ENCODE assay signal across 13 cellular contexts in the genomic region with DNA sequence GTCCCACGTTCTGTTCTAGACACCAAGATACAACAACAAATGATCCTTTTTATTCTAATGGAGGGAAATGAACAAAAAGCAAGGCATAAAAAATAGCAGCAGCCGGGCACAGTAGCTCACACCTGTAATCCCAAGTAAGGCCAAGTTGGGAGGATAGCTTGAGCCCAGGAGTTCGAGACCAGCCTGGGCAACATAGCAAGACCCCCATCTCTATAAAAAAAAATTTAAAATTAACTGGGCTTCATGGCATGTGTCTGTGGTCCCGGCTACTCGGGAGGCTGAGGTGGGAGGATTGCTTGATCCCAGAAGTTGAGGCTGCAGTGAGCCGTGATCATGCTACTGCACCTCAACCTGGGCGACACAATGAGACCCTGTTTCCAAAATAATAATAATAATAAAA. TPM values are rescaled to one million over a fixed set of nuclear protein-coding genes. Genes with fewer than 3 reads are reported as not detected.
DNase-seq lines count a peak whose midpoint lies in the region; ATAC-seq, FAIRE-seq and TF ChIP-seq lines count a peak whose summit lies in the region.
"Had no signal": no experiment of that assay in that cellular context is flagged by ENCODE, and none has a peak within 500 bp of the region (broad histone marks: within the 10 kb centered on the region; RNA-seq: fewer than 3 reads in every experiment).

No MANE protein-coding gene starts in this region.

- H2AFZ ChIP-seq in OCI-LY3 (ENCODE audit: low read depth, low read length) = no peak overlapping the region

- 82% methylated on average over 7 of the region's 7 CpGs for WGBS in sigmoid colon, 2 donors

- H3K4me2 ChIP-seq in OCI-LY3 (ENCODE audit: low read length) = peak overlapping the region; percentile 92

- H3K4me1 Mint-ChIP-seq in CD8-positive, alpha-beta T cell (ENCODE audit: low read depth) = peaks cover 36% of the 10 kb centered on the region
- H3K4me1 Mint-ChIP-seq in activated T-helper 1 cell treated with anti-CD3 and anti-CD28 coated beads, Interleukin-12 subunit alpha, Interleukin-12 subunit beta, Interleukin-2, Interleukin-4 antibody, amounts not matched to agents 30 ng/mL and 10 ng/mL and 1 ng/mL, durations not matched to agents 14 hours and 24 hours and 36 hours (ENCODE audit: low read depth) = peaks cover 51% of the 10 kb centered on the region

- FAIRE-seq in urothelium cell line (lab: Jason Lieb, UNC) = no peak
- FAIRE-seq: keratinocyte had no signal

- intact Hi-C loops in CD8-positive, alpha-beta T cell (cut with DNase I, micrococcal nuclease) = loop anchor here in 1 of 2 experiments (5.0 kb wide), 1 partner anchor 309 kb away; the partner anchor contains the start of genes BLVRB and SPTBN4
- intact Hi-C loops in sigmoid colon (cut with DNase I) = no loop called here
- intact Hi-C loops in activated T-helper 1 cell treated with anti-CD3 and anti-CD28 coated beads, Interleukin-12 subunit alpha, Interleukin-12 subunit beta, Interleukin-2, Interleukin-4 antibody, amounts not matched to agents 30 ng/mL and 10 ng/mL and 1 ng/mL, durations not matched to agents 14 hours and 24 hours and 36 hours (cut with micrococcal nuclease) = loop anchor here (2.0 kb wide), 1 partner anchor 486 kb away; no protein-coding TSS in a partner anchor

- no peaks in the 10 kb centered on the region for H3K9me3 ChIP-seq in CD8-positive, alpha-beta T cell (ENCODE audit: low read length)
- H3K9me3 ChIP-seq in OCI-LY3 (ENCODE audit: insufficient read depth, low read length) (no peaks in the 10 kb centered on the region), sigmoid colon (no peaks in the 10 kb centered on the region)
- no peaks in the 10 kb centered on the region for H3K9me3 ChIP-seq in effector memory CD4-positive, alpha-beta T cell (ENCODE audit: control insufficient read depth, low read length)
- H3K9me3 ChIP-seq: MG63, SJSA1 had no signal

- no peak for TF ChIP-seq POLR2A in sigmoid colon (IDR thresholded peaks at IDR 0.05)

- CTCF ChIA-PET in CD8-positive, alpha-beta T cell (lab: Charles Lee) = interaction anchor here (1.4 to 3.3 kb wide), 7 partner anchors 19 to 114 kb away, joined by 3 to 32 read pairs (median 12); partner anchors contain the start of gene EGLN2

- no peaks in the 10 kb centered on the region for H4K20me1 ChIP-seq in OCI-LY3 (ENCODE audit: insufficient read depth, low read length)

- no peaks in the 10 kb centered on the region for H3K27me3 ChIP-seq in CD8-positive, alpha-beta T cell (ENCODE audit: insufficient read depth, low read length)
- H3K27me3 ChIP-seq in OCI-LY3 (ENCODE audit: low read depth, low read length) = no peaks in the 10 kb centered on the region
- H3K27me3 ChIP-seq in effector memory CD4-positive, alpha-beta T cell (replicated peaks; ENCODE audit: control insufficient read depth, insufficient read depth, low read length, poor library complexity, severe bottlenecking) = no peaks in the 10 kb centered on the region
- H3K27me3 ChIP-seq in sigmoid colon = no peaks in the 10 kb centered on the region
- H3K27me3 ChIP-seq: MG63, SJSA1 had no signal

- H3K9me3 Mint-ChIP-seq in CD8-positive, alpha-beta T cell = no peaks in the 10 kb centered on the region
- no peaks in the 10 kb centered on the region for H3K9me3 Mint-ChIP-seq in activated T-helper 1 cell treated with anti-CD3 and anti-CD28 coated beads, Interleukin-12 subunit alpha, Interleukin-12 subunit beta, Interleukin-2, Interleukin-4 antibody, amounts not matched to agents 30 ng/mL and 10 ng/mL and 1 ng/mL, durations not matched to agents 14 hours and 24 hours and 36 hours

- H3K9ac ChIP-seq in OCI-LY3 (ENCODE audit: low read length) = peak overlapping the region; percentile 72; the same call in 1 of the 2 replicates

- no peak overlapping the region for H3K27ac ChIP-seq in CD8-positive, alpha-beta T cell (ENCODE audit: low read depth, low read length)
- H3K27ac ChIP-seq in OCI-LY3 (ENCODE audit: low read length) (peak overlapping the region; percentile 96), sigmoid colon (peak overlapping the region in 3 of 4 donors; percentile 95 to 99 (median 97))
- H3K27ac ChIP-seq in effector memory CD4-positive, alpha-beta T cell (ENCODE audit: insufficient read depth, low read length, poor library complexity, severe bottlenecking) = peak overlapping the region; percentile 88

- DNase-seq in CD8-positive, alpha-beta T cell = no peak
- no peak for DNase-seq in effector memory CD4-positive, alpha-beta T cell
- DNase-seq in sigmoid colon (no peak), urothelium cell line (ENCODE audit: low spot score) (no peak), mesenteric fat pad (ENCODE audit: low spot score) (no peak)
- DNase-seq in activated T-helper 1 cell treated with anti-CD3 and anti-CD28 coated beads, Interleukin-12 subunit alpha, Interleukin-12 subunit beta, Interleukin-2, Interleukin-4 antibody, amounts not matched to agents 30 ng/mL and 10 ng/mL and 1 ng/mL, durations not matched to agents 14 hours and 24 hours and 36 hours (ENCODE audit: low spot score) = no peak
- DNase-seq: activated CD4-positive, CD25-positive, alpha-beta regulatory T cell treated with anti-CD3 and anti-CD28 coated beads, Interleukin-2, amount 50 U/mL, for 72 hours; MG63; NCI-H510A treated with DMSO at 0.1 percent for 48 hours had no signal

- peak overlapping the region; percentile 52 for H3K27ac Mint-ChIP-seq in CD8-positive, alpha-beta T cell
- H3K27ac Mint-ChIP-seq in activated T-helper 1 cell treated with anti-CD3 and anti-CD28 coated beads, Interleukin-12 subunit alpha, Interleukin-12 subunit beta, Interleukin-2, Interleukin-4 antibody, amounts not matched to agents 30 ng/mL and 10 ng/mL and 1 ng/mL, durations not matched to agents 14 hours and 24 hours and 36 hours = no peak overlapping the region

- no peak for ATAC-seq in CD8-positive, alpha-beta T cell
- ATAC-seq in HG03108 (IDR thresholded peaks at IDR 0.05; ENCODE audit: unreplicated experiment) = no peak

- H3K4me3 Mint-ChIP-seq in CD8-positive, alpha-beta T cell = no peak overlapping the region
- H3K4me3 Mint-ChIP-seq in activated T-helper 1 cell treated with anti-CD3 and anti-CD28 coated beads, Interleukin-12 subunit alpha, Interleukin-12 subunit beta, Interleukin-2, Interleukin-4 antibody, amounts not matched to agents 30 ng/mL and 10 ng/mL and 1 ng/mL, durations not matched to agents 14 hours and 24 hours and 36 hours = no peak overlapping the region

- no peak for TF ChIP-seq CTCF in CD8-positive, alpha-beta T cell (IDR thresholded peaks at IDR 0.05)
- TF ChIP-seq CTCF in OCI-LY3 (IDR thresholded peaks at IDR 0.05; ENCODE audit: low read depth, low read length) (no peak), sigmoid colon (IDR thresholded peaks at IDR 0.05) (no peak)

- POLR2A ChIA-PET in CD8-positive, alpha-beta T cell (lab: Charles Lee) = interaction anchor here (0.6 to 3.8 kb wide), 3 partner anchors 17 to 28 kb away, joined by 3 to 75 read pairs (median 61); partner anchors contain the start of gene EGLN2

- peaks cover 26% of the 10 kb centered on the region for H3K4me1 ChIP-seq in CD8-positive, alpha-beta T cell (ENCODE audit: insufficient read depth, low read length)
- peaks cover 27% of the 10 kb centered on the region for H3K4me1 ChIP-seq in OCI-LY3 (ENCODE audit: low read length)
- H3K4me1 ChIP-seq in effector memory CD4-positive, alpha-beta T cell (ENCODE audit: control insufficient read depth, insufficient read depth, low read length, poor library complexity, severe bottlenecking) = peaks cover 12% of the 10 kb centered on the region
- peaks cover 0 to 22% (median 14%) of the 10 kb centered on the region in 4 donors for H3K4me1 ChIP-seq in sigmoid colon

- H3K36me3 Mint-ChIP-seq in CD8-positive, alpha-beta T cell = peaks cover 15% of the 10 kb centered on the region
- peaks cover 15% of the 10 kb centered on the region for H3K36me3 Mint-ChIP-seq in activated T-helper 1 cell treated with anti-CD3 and anti-CD28 coated beads, Interleukin-12 subunit alpha, Interleukin-12 subunit beta, Interleukin-2, Interleukin-4 antibody, amounts not matched to agents 30 ng/mL and 10 ng/mL and 1 ng/mL, durations not matched to agents 14 hours and 24 hours and 36 hours (ENCODE audit: low read depth)

- no peaks in the 10 kb centered on the region for H3K36me3 ChIP-seq in CD8-positive, alpha-beta T cell (ENCODE audit: insufficient read depth, low read length)
- H3K36me3 ChIP-seq in OCI-LY3 (replicated peaks; ENCODE audit: low read depth, low read length) = no peaks in the 10 kb centered on the region
- H3K36me3 ChIP-seq in effector memory CD4-positive, alpha-beta T cell (ENCODE audit: control insufficient read depth, insufficient read depth, low read length) = no peaks in the 10 kb centered on the region
- H3K36me3 ChIP-seq in sigmoid colon = no peaks in the 10 kb centered on the region
- H3K36me3 ChIP-seq: MG63, SJSA1 had no signal

- no peak for TF ChIP-seq EP300 in sigmoid colon (IDR thresholded peaks at IDR 0.05)

- 0 out of 2 replicates have a peak, but pooled peaks cover 3% of the 10 kb centered on the region for H3K79me2 ChIP-seq in OCI-LY3 (ENCODE audit: low read length)

- no peaks in the 10 kb centered on the region for H3K27me3 Mint-ChIP-seq in CD8-positive, alpha-beta T cell (ENCODE audit: low read depth)
- H3K27me3 Mint-ChIP-seq in activated T-helper 1 cell treated with anti-CD3 and anti-CD28 coated beads, Interleukin-12 subunit alpha, Interleukin-12 subunit beta, Interleukin-2, Interleukin-4 antibody, amounts not matched to agents 30 ng/mL and 10 ng/mL and 1 ng/mL, durations not matched to agents 14 hours and 24 hours and 36 hours (ENCODE audit: insufficient read depth) = peaks cover 2% of the 10 kb centered on the region

- no peak overlapping the region for H3K4me3 ChIP-seq in CD8-positive, alpha-beta T cell (ENCODE audit: low read depth, low read length)
- peak overlapping the region; percentile 84; the same call in 1 of the 2 replicates for H3K4me3 ChIP-seq in OCI-LY3 (ENCODE audit: low read length)
- no peak overlapping the region for H3K4me3 ChIP-seq in effector memory CD4-positive, alpha-beta T cell (ENCODE audit: insufficient read depth, low read depth, low read length, poor library complexity, severe bottlenecking)
- no peak overlapping the region for H3K4me3 ChIP-seq in sigmoid colon

RNA-seq across cellular contexts. Expression of gene MIA, which starts 1.0 kb away (rescaled TPM):
- not detected for total RNA-seq in CD8-positive, alpha-beta T cell
- 10 to 100 TPM in 3 of 4 donors, 1 to 10 TPM in 1; 9.1 to 19.1 (median 15.7) TPM for total RNA-seq in sigmoid colon
- polyA plus RNA-seq in sigmoid colon = 10 to 100 TPM in 1 of 3 donors, 1 to 10 TPM in 1, not detected in 1; 2.1 to 11.3 TPM
- 0.91 TPM in 1 of 2 replicates, not detected in the other for total RNA-seq in activated T-helper 1 cell treated with anti-CD3 and anti-CD28 coated beads, Interleukin-12 subunit alpha, Interleukin-12 subunit beta, Interleukin-2, Interleukin-4 antibody, amounts not matched to agents 30 ng/mL and 10 ng/mL and 1 ng/mL, durations not matched to agents 14 hours and 24 hours and 36 hours
- not detected for total RNA-seq in mesenteric fat pad
- total RNA-seq: SJSA1 had no signal

RNA-seq across cellular contexts. Expression of gene RAB4B, which starts 1.7 kb away (rescaled TPM):
- total RNA-seq in CD8-positive, alpha-beta T cell = 10 to 100 TPM; 19.9 to 21.3 TPM
- 10 to 100 TPM; 15.6 to 21.3 (median 19.2) TPM for total RNA-seq in sigmoid colon
- 10 to 100 TPM; 39.0 to 76.5 (median 58.3) TPM for polyA plus RNA-seq in sigmoid colon
- 40.6 and 45.5 TPM in 2 replicates for total RNA-seq in activated T-helper 1 cell treated with anti-CD3 and anti-CD28 coated beads, Interleukin-12 subunit alpha, Interleukin-12 subunit beta, Interleukin-2, Interleukin-4 antibody, amounts not matched to agents 30 ng/mL and 10 ng/mL and 1 ng/mL, durations not matched to agents 14 hours and 24 hours and 36 hours
- 26.9 TPM for total RNA-seq in mesenteric fat pad

RNA-seq across cellular contexts. Expression of gene EGLN2, which starts 22.6 kb away (rescaled TPM):
- 100 to 1,000 TPM; 137 to 138 TPM for total RNA-seq in CD8-positive, alpha-beta T cell
- 100 to 1,000 TPM in 1 of 4 donors, 10 to 100 TPM in 3; 60.9 to 106 (median 87.6) TPM for total RNA-seq in sigmoid colon
- 100 to 1,000 TPM in 2 of 3 donors, 10 to 100 TPM in 1; 88.9 to 105 (median 101) TPM for polyA plus RNA-seq in sigmoid colon
- 100 and 104 TPM in 2 replicates for total RNA-seq in activated T-helper 1 cell treated with anti-CD3 and anti-CD28 coated beads, Interleukin-12 subunit alpha, Interleukin-12 subunit beta, Interleukin-2, Interleukin-4 antibody, amounts not matched to agents 30 ng/mL and 10 ng/mL and 1 ng/mL, durations not matched to agents 14 hours and 24 hours and 36 hours
- total RNA-seq in mesenteric fat pad = 113 TPM

RNA-seq across cellular contexts. Expression of gene SNRPA, which starts 25.4 kb away (rescaled TPM):
- total RNA-seq in CD8-positive, alpha-beta T cell = 10 to 100 TPM; 68.3 to 88.2 TPM
- 10 to 100 TPM; 43.2 to 60.1 (median 54.0) TPM for total RNA-seq in sigmoid colon
- 10 to 100 TPM; 19.2 to 76.1 (median 37.2) TPM for polyA plus RNA-seq in sigmoid colon
- 243 and 245 TPM in 2 replicates for total RNA-seq in activated T-helper 1 cell treated with anti-CD3 and anti-CD28 coated beads, Interleukin-12 subunit alpha, Interleukin-12 subunit beta, Interleukin-2, Interleukin-4 antibody, amounts not matched to agents 30 ng/mL and 10 ng/mL and 1 ng/mL, durations not matched to agents 14 hours and 24 hours and 36 hours
- 41.3 TPM for total RNA-seq in mesenteric fat pad

RNA-seq across cellular contexts. Expression of gene ACTMAP, which starts 26.1 kb away (rescaled TPM):
- 1 to 10 TPM; 3.5 to 3.8 TPM for total RNA-seq in CD8-positive, alpha-beta T cell
- total RNA-seq in sigmoid colon = 1 to 10 TPM; 1.8 to 5.3 (median 3.0) TPM
- polyA plus RNA-seq in sigmoid colon = 10 to 100 TPM in 1 of 3 donors, 1 to 10 TPM in 2; 6.0 to 11.0 (median 6.6) TPM
- 9.5 and 10.0 TPM in 2 replicates for total RNA-seq in activated T-helper 1 cell treated with anti-CD3 and anti-CD28 coated beads, Interleukin-12 subunit alpha, Interleukin-12 subunit beta, Interleukin-2, Interleukin-4 antibody, amounts not matched to agents 30 ng/mL and 10 ng/mL and 1 ng/mL, durations not matched to agents 14 hours and 24 hours and 36 hours
- 5.6 TPM for total RNA-seq in mesenteric fat pad
